23 cellular contexts compared by ENCODE assay signal in the genomic region with DNA sequence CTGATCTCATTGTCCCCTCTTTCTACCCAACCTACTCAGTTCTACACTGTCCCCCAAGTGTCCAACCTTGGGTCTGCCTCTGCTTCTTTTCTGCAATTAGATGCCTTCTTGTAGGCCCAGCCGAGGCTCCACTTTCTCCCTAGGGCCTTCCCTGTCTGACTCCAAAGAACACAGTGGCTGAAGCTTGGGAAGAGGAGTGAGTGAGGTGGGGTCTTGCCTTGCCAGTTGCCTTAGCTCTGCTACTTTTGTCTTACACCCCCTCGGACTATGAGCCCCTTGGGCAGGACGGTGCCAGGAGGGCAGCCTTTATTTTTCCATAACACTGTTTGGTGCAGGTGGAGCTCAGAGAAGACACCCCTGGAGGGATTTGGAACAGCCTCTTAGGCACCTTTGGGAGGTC.
"Had no signal": no experiment of that assay in that cellular context is flagged by ENCODE, and none has a peak within 500 bp of the region (broad histone marks: within the 10 kb centered on the region; RNA-seq: fewer than 3 reads in every experiment).

No MANE protein-coding gene starts in this region.

- H3K27ac Mint-ChIP-seq: activated CD4-positive, alpha-beta T cell treated with anti-CD3 and anti-CD28 coated beads, Interleukin-2, amount 10 ng/mL, durations not matched to agents 24 days and 14 days; activated CD8-positive, alpha-beta T cell treated with anti-CD3 and anti-CD28 coated beads, Interleukin-2, amount 10 ng/mL, durations not matched to agents 7 days and 5 days; activated naive CD4-positive, alpha-beta T cell treated with anti-CD3 and anti-CD28 coated beads, Interleukin-2, amount 50 U/mL, for 24 hours; activated naive CD8-positive, alpha-beta T cell treated with anti-CD3 and anti-CD28 coated beads, Interleukin-2, amount 10 ng/mL, durations not matched to agents 7 days and 5 days; T-helper 1 cell treated with Interleukin-12 subunit alpha and Interleukin-12 subunit beta and Interleukin-4 antibody, amounts not matched to agents 30 μg/mL and 1 μg/mL, for 36 hours; T-helper 2 cell treated with Interferon-gamma antibody and Interleukin-4, amounts not matched to agents 5 μg/mL and 100 μg/mL, for 36 hours had no signal

- H3K27me3 ChIP-seq: ascending aorta, Peyer's patch, SJSA1 had no signal

- ATAC-seq: activated CD8-positive, alpha-beta T cell treated with anti-CD3 and anti-CD28 coated beads, Interleukin-2, amount 10 ng/mL, durations not matched to agents 7 days and 5 days; activated T-cell treated with anti-CD3 and anti-CD28 coated beads, Interleukin-2, amount 50 U/mL, for 4 hours had no signal

- H3K27me3 Mint-ChIP-seq: activated CD4-positive, alpha-beta T cell treated with anti-CD3 and anti-CD28 coated beads, Interleukin-2, amount 10 ng/mL, durations not matched to agents 24 days and 14 days; activated naive CD4-positive, alpha-beta T cell treated with anti-CD3 and anti-CD28 coated beads, Interleukin-2, amount 50 U/mL, for 24 hours had no signal

- H3K9me3 ChIP-seq: ascending aorta, Peyer's patch, SJSA1, SK-N-SH had no signal

- H3K9me3 Mint-ChIP-seq: activated CD4-positive, alpha-beta T cell treated with anti-CD3 and anti-CD28 coated beads, Interleukin-2, amount 10 ng/mL, durations not matched to agents 24 days and 14 days; activated naive CD4-positive, alpha-beta T cell treated with anti-CD3 and anti-CD28 coated beads, Interleukin-2, amount 50 U/mL, for 24 hours; activated naive CD8-positive, alpha-beta T cell treated with anti-CD3 and anti-CD28 coated beads, Interleukin-2, amount 10 ng/mL, durations not matched to agents 7 days and 5 days; activated T-cell treated with anti-CD3 and anti-CD28 coated beads, Interleukin-2, amount 50 U/mL, for 4 hours; T-helper 1 cell treated with Interleukin-12 subunit alpha and Interleukin-12 subunit beta and Interleukin-4 antibody, amounts not matched to agents 30 μg/mL and 1 μg/mL, for 36 hours; T-helper 2 cell treated with Interferon-gamma antibody and Interleukin-4, amounts not matched to agents 5 μg/mL and 100 μg/mL, for 36 hours had no signal

- H3K36me3 ChIP-seq: ascending aorta, cardiac muscle cell, Peyer's patch, SJSA1 had no signal

- H3K4me2 ChIP-seq: SK-N-SH had no signal

- H3K27ac ChIP-seq: ascending aorta, cardiac muscle cell, Peyer's patch, SJSA1 had no signal

- H3K4me1 ChIP-seq: Peyer's patch, SJSA1 had no signal

- H3K36me3 Mint-ChIP-seq: activated naive CD4-positive, alpha-beta T cell treated with anti-CD3 and anti-CD28 coated beads, Interleukin-2, amount 50 U/mL, for 24 hours; activated naive CD8-positive, alpha-beta T cell treated with anti-CD3 and anti-CD28 coated beads, Interleukin-2, amount 10 ng/mL, durations not matched to agents 7 days and 5 days; IgD-negative memory B cell had no signal

- H3K4me1 Mint-ChIP-seq: activated CD4-positive, alpha-beta T cell treated with anti-CD3 and anti-CD28 coated beads, Interleukin-2, amount 10 ng/mL, durations not matched to agents 24 days and 14 days; activated naive CD4-positive, alpha-beta T cell treated with anti-CD3 and anti-CD28 coated beads, Interleukin-2, amount 50 U/mL, for 24 hours; activated naive CD8-positive, alpha-beta T cell treated with anti-CD3 and anti-CD28 coated beads, Interleukin-2, amount 10 ng/mL, durations not matched to agents 7 days and 5 days; IgD-negative memory B cell had no signal

- H3K4me3 ChIP-seq: ascending aorta, cardiac muscle cell, Peyer's patch, SJSA1 had no signal

- H3K4me3 Mint-ChIP-seq: activated CD4-positive, alpha-beta T cell treated with anti-CD3 and anti-CD28 coated beads, Interleukin-2, amount 10 ng/mL, durations not matched to agents 24 days and 14 days; activated CD8-positive, alpha-beta T cell treated with anti-CD3 and anti-CD28 coated beads, Interleukin-2, amount 10 ng/mL, durations not matched to agents 7 days and 5 days; activated naive CD4-positive, alpha-beta T cell treated with anti-CD3 and anti-CD28 coated beads, Interleukin-2, amount 50 U/mL, for 24 hours; activated naive CD8-positive, alpha-beta T cell treated with anti-CD3 and anti-CD28 coated beads, Interleukin-2, amount 10 ng/mL, durations not matched to agents 7 days and 5 days; activated T-cell treated with anti-CD3 and anti-CD28 coated beads, Interleukin-2, amount 50 U/mL, for 4 hours; IgD-negative memory B cell; T-helper 1 cell treated with Interleukin-12 subunit alpha and Interleukin-12 subunit beta and Interleukin-4 antibody, amounts not matched to agents 30 μg/mL and 1 μg/mL, for 36 hours; T-helper 2 cell treated with Interferon-gamma antibody and Interleukin-4, amounts not matched to agents 5 μg/mL and 100 μg/mL, for 36 hours had no signal

- H3K9ac ChIP-seq: SK-N-SH had no signal

- DNase-seq: activated CD4-positive, alpha-beta T cell treated with anti-CD3 and anti-CD28 coated beads, Interleukin-2, amount 10 ng/mL, durations not matched to agents 24 days and 14 days; activated CD4-positive, alpha-beta T cell treated with anti-CD3 and anti-CD28 coated beads, Interleukin-2, amount 50 U/mL, for 4 hours; activated CD8-positive, alpha-beta T cell treated with anti-CD3 and anti-CD28 coated beads, Interleukin-2, amount 10 ng/mL, durations not matched to agents 7 days and 5 days; activated gamma-delta T cell; activated naive CD4-positive, alpha-beta T cell treated with Interleukin-2 at 50 U/mL for 16 hours; activated naive CD8-positive, alpha-beta T cell treated with anti-CD3 and anti-CD28 coated beads, Interleukin-2, amount 10 ng/mL, durations not matched to agents 7 days and 5 days; activated T-cell treated with anti-CD3 and anti-CD28 coated beads, Interleukin-2, amount 50 U/mL, for 4 hours; NCI-H1105; NCI-H1417 treated with DMSO at 0.1 percent for 48 hours; NCI-H187 treated with DMSO at 0.1 percent for 48 hours; NCI-H2081 treated with DMSO at 0.1 percent for 48 hours; NCI-H226; NCI-H69; SHP77 treated with DMSO at 0.1 percent for 48 hours had no signal
